In genomic region chr14:58244556-58245387, GRCh38 we compare ENCODE assay signal across 1 cellular context.
TF ChIP-seq lines count a peak whose summit lies in the region.

TSS of gene PSMA3 (plus strand) at chr14:58244843. CDS start at chr14:58244921, 78 bp downstream.

TF ChIP-seq in liver, 16 proteins besides CTCF, POLR2A, EP300 and RAD21 (continued from another document):
- TF ChIP-seq, protein P1, sequence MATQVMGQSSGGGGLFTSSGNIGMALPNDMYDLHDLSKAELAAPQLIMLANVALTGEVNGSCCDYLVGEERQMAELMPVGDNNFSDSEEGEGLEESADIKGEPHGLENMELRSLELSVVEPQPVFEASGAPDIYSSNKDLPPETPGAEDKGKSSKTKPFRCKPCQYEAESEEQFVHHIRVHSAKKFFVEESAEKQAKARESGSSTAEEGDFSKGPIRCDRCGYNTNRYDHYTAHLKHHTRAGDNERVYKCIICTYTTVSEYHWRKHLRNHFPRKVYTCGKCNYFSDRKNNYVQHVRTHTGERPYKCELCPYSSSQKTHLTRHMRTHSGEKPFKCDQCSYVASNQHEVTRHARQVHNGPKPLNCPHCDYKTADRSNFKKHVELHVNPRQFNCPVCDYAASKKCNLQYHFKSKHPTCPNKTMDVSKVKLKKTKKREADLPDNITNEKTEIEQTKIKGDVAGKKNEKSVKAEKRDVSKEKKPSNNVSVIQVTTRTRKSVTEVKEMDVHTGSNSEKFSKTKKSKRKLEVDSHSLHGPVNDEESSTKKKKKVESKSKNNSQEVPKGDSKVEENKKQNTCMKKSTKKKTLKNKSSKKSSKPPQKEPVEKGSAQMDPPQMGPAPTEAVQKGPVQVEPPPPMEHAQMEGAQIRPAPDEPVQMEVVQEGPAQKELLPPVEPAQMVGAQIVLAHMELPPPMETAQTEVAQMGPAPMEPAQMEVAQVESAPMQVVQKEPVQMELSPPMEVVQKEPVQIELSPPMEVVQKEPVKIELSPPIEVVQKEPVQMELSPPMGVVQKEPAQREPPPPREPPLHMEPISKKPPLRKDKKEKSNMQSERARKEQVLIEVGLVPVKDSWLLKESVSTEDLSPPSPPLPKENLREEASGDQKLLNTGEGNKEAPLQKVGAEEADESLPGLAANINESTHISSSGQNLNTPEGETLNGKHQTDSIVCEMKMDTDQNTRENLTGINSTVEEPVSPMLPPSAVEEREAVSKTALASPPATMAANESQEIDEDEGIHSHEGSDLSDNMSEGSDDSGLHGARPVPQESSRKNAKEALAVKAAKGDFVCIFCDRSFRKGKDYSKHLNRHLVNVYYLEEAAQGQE (IDR thresholded peaks at IDR 0.05) = peak; percentile 91
- TF ChIP-seq, protein P2, sequence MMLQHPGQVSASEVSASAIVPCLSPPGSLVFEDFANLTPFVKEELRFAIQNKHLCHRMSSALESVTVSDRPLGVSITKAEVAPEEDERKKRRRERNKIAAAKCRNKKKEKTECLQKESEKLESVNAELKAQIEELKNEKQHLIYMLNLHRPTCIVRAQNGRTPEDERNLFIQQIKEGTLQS (IDR thresholded peaks at IDR 0.05) = no peak
- TF ChIP-seq, protein P3, sequence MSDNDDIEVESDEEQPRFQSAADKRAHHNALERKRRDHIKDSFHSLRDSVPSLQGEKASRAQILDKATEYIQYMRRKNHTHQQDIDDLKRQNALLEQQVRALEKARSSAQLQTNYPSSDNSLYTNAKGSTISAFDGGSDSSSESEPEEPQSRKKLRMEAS (IDR thresholded peaks at IDR 0.05) = peak; percentile 45
- TF ChIP-seq YY1 (IDR thresholded peaks at IDR 0.05) = peak; percentile 89
TF ChIP-seq in liver: peak in this region for 13.
